In the genomic region with DNA sequence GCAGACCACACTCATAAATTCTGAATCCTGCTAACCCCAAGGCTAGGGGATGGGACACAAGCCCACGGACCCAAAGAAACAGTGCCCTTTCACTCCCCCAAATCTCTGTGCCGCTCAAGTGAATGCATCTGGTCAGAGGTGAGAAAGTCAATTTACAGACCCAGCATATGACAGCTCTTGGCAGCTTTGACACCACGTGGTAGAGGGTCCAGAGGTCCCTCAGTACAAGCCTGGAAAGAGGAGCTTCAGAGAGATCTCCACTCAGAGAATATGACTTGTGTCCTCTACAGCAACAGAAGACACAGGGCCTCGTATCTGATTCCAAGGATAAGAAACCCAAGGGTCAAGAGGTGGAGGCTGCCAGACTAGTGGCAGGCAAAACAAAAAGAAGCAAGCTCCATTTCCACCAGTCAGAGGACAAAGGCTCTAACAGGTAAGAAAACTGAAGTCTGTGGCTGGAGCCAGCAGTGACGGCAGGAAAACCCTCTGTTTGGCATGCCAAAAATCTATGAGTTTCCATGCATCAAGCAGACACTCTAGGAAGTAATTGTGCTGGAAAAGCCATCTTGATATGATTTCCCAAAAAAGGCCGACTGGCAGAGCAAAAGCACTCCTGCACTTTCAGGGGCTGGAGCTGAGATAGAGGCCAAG, we compare ENCODE assay signal across 22 cellular contexts.
A peak's percentile ranks its signal among the peaks of the same experiment; 100 is the strongest.
DNase-seq lines count a peak whose midpoint lies in the region; ATAC-seq and TF ChIP-seq lines count a peak whose summit lies in the region.
"Had no signal": no experiment of that assay in that cellular context is flagged by ENCODE, and none has a peak within 500 bp of the region (broad histone marks: within the 10 kb centered on the region; RNA-seq: fewer than 3 reads in every experiment).

No MANE protein-coding gene starts in this region.

- peaks cover 67% of the 10 kb centered on the region for H3F3A ChIP-seq in DOHH2 (ENCODE audit: control insufficient read depth, insufficient read depth)
- no peaks in the 10 kb centered on the region for H3F3A ChIP-seq in OCI-LY1 (ENCODE audit: insufficient read depth, low read length)
- H3F3A ChIP-seq in PC-9 (ENCODE audit: insufficient read depth, low read depth) = peaks cover 17% of the 10 kb centered on the region

- BruUV-seq in PC-9 (replicated peaks; lab: Mats Ljungman, UMichigan) = no TSS peak

- CTCF ChIA-PET in PC-9 (lab: Charles Lee) = no interaction called here

- peak overlapping the region; percentile 95 for H3K27ac ChIP-seq in DOHH2 (ENCODE audit: low read depth, low read length)
- peak overlapping the region; percentile 45 for H3K27ac ChIP-seq in OCI-LY1 (ENCODE audit: low read depth, low read length, poor library complexity, severe bottlenecking)
- peak overlapping the region; percentile 47 for H3K27ac ChIP-seq in fibroblast of lung (ENCODE audit: insufficient read depth, low read length)
- no peak overlapping the region for H3K27ac ChIP-seq in PC-9
- H3K27ac ChIP-seq: colonic mucosa, tibial artery, WERI-Rb-1 had no signal

- H3K36me3 ChIP-seq in DOHH2 (ENCODE audit: control insufficient read depth, low read length) (no peaks in the 10 kb centered on the region), OCI-LY1 (ENCODE audit: insufficient read depth, low read length) (0 out of 2 replicates have a peak, but pooled peaks cover 4% of the 10 kb centered on the region), fibroblast of lung (ENCODE audit: control insufficient read depth, insufficient read depth, low read length) (no peaks in the 10 kb centered on the region), PC-9 (ENCODE audit: low read depth) (peaks cover 3% of the 10 kb centered on the region; the same call in 1 of the 2 replicates)
- H3K36me3 ChIP-seq: colonic mucosa, tibial artery, WERI-Rb-1 had no signal

- peak overlapping the region; percentile 71 to 87 (median 85) for H3K4me3 Mint-ChIP-seq in naive B cell
- H3K4me3 Mint-ChIP-seq: activated CD8-positive, alpha-beta T cell treated with anti-CD3 and anti-CD28 coated beads for 36 hours; activated T-cell treated with anti-CD3 and anti-CD28 coated beads, Interleukin-2, amount 50 U/mL, for 24 hours had no signal

- ATAC-seq in naive B cell (ENCODE audit: low read depth in 2 of 2) = no peak
- ATAC-seq: activated CD8-positive, alpha-beta T cell treated with anti-CD3 and anti-CD28 coated beads for 36 hours had no signal

- H3K36me3 Mint-ChIP-seq in naive B cell = no peaks in the 10 kb centered on the region

- peak overlapping the region; percentile 85 to 98 (median 94) for H3K27ac Mint-ChIP-seq in naive B cell
- H3K27ac Mint-ChIP-seq: activated CD8-positive, alpha-beta T cell treated with anti-CD3 and anti-CD28 coated beads for 36 hours; activated T-cell treated with anti-CD3 and anti-CD28 coated beads, Interleukin-2, amount 50 U/mL, for 24 hours had no signal

- peaks cover 68 to 98% (median 85%) of the 10 kb centered on the region in 3 donors for H3K4me1 Mint-ChIP-seq in naive B cell

- H2AFZ ChIP-seq in OCI-LY1 (ENCODE audit: low read length) = no peak overlapping the region
- H2AFZ ChIP-seq in fibroblast of lung (ENCODE audit: low read length) = no peak overlapping the region
- no peak overlapping the region for H2AFZ ChIP-seq in PC-9

- peaks cover 0 to 8% (median 0%) of the 10 kb centered on the region in 7 donors for H3K9me3 Mint-ChIP-seq in naive B cell
- H3K9me3 Mint-ChIP-seq: activated CD8-positive, alpha-beta T cell treated with anti-CD3 and anti-CD28 coated beads for 36 hours; activated T-cell treated with anti-CD3 and anti-CD28 coated beads, Interleukin-2, amount 50 U/mL, for 24 hours had no signal

- no peaks in the 10 kb centered on the region for H3K27me3 Mint-ChIP-seq in naive B cell
- H3K27me3 Mint-ChIP-seq: activated T-cell treated with anti-CD3 and anti-CD28 coated beads, Interleukin-2, amount 50 U/mL, for 24 hours had no signal

- H3K4me2 ChIP-seq in DOHH2 (ENCODE audit: low read length) (peak overlapping the region; percentile 74), OCI-LY1 (ENCODE audit: low read length) (no peak overlapping the region), fibroblast of lung (ENCODE audit: extremely low read depth, insufficient read depth, low read length) (no peak overlapping the region), PC-9 (no peak overlapping the region)

- POLR2A ChIA-PET in PC-9 (lab: Charles Lee; ENCODE audit: unreplicated experiment) = no interaction called here

- intact Hi-C loops in PC-9 (cut with micrococcal nuclease; ENCODE audit: unreplicated experiment) = no loop called here

- DNase-seq in fibroblast of lung (ENCODE audit: low read depth in 2 of 2) (no peak), naive B cell (no peak), PC-9 (no peak), NCI-H1048 (lab: John Stamatoyannopoulos, UW) (no peak), RKO (ENCODE audit: low spot score) (no peak)
- DNase-seq: activated CD8-positive, alpha-beta T cell treated with anti-CD3 and anti-CD28 coated beads for 36 hours; activated naive CD4-positive, alpha-beta T cell treated with anti-CD3 and anti-CD28 coated beads, Interleukin-2, amount 50 U/mL, for 16 hours; activated T-cell treated with anti-CD3 and anti-CD28 coated beads, Interleukin-2, amount 50 U/mL, for 24 hours; AML-193; H7; hippocampal formation; midbrain; NCI-H1417; NCI-H2171; NCI-H526; SHP77 treated with DMSO at 0.1 percent for 48 hours; T-helper 1 cell; tibial artery; WERI-Rb-1 had no signal

- H3K79me2 ChIP-seq in DOHH2 (ENCODE audit: control insufficient read depth, low read length) (no peaks in the 10 kb centered on the region), OCI-LY1 (ENCODE audit: insufficient read depth, low read length) (no peaks in the 10 kb centered on the region), fibroblast of lung (ENCODE audit: control insufficient read depth, insufficient read depth, low read length) (peaks cover 2% of the 10 kb centered on the region), PC-9 (ENCODE audit: low read depth) (no peaks in the 10 kb centered on the region)

- TF ChIP-seq CTCF in DOHH2 (IDR thresholded peaks at IDR 0.05; ENCODE audit: low read depth, low read length, poor library complexity, severe bottlenecking) = no peak
- TF ChIP-seq CTCF in OCI-LY1 (IDR thresholded peaks at IDR 0.05; ENCODE audit: low read length) = no peak
- no peak for TF ChIP-seq CTCF in fibroblast of lung (conservative IDR thresholded peaks at IDR 0.05 in 1 of 2, IDR thresholded peaks at IDR 0.05 in 1 of 2; ENCODE audit: low read depth in 1 of 2, low read length in 2 of 2)
- no peak for TF ChIP-seq CTCF in PC-9 (conservative IDR thresholded peaks at IDR 0.05)

- no peaks in the 10 kb centered on the region for H3K9me3 ChIP-seq in DOHH2 (ENCODE audit: control insufficient read depth, insufficient read depth, low read length)
- H3K9me3 ChIP-seq in OCI-LY1 (ENCODE audit: low read length) = no peaks in the 10 kb centered on the region
- no peaks in the 10 kb centered on the region for H3K9me3 ChIP-seq in fibroblast of lung (ENCODE audit: control insufficient read depth, insufficient read depth, low read depth, low read length)
- peaks cover 7% of the 10 kb centered on the region; the same call in 1 of the 2 replicates for H3K9me3 ChIP-seq in PC-9 (ENCODE audit: insufficient read depth, low read depth)
- H3K9me3 ChIP-seq: colonic mucosa, tibial artery had no signal

- H3K27me3 ChIP-seq in DOHH2 (ENCODE audit: control insufficient read depth, low read length) (no peaks in the 10 kb centered on the region), OCI-LY1 (ENCODE audit: insufficient read depth, low read length) (no peaks in the 10 kb centered on the region), fibroblast of lung (ENCODE audit: control insufficient read depth, insufficient read depth, low read length) (no peaks in the 10 kb centered on the region), PC-9 (ENCODE audit: insufficient read depth, low read depth) (no peaks in the 10 kb centered on the region)
- H3K27me3 ChIP-seq: colonic mucosa, tibial artery had no signal

- no peaks in the 10 kb centered on the region for H3K9me2 ChIP-seq in DOHH2 (replicated peaks; ENCODE audit: control insufficient read depth, low read length)
- no peaks in the 10 kb centered on the region for H3K9me2 ChIP-seq in OCI-LY1 (ENCODE audit: low read depth, low read length)
- no peaks in the 10 kb centered on the region for H3K9me2 ChIP-seq in PC-9 (ENCODE audit: insufficient read depth)

- H3K9ac ChIP-seq in OCI-LY1 (ENCODE audit: low read length) = no peak overlapping the region
- H3K9ac ChIP-seq in fibroblast of lung (ENCODE audit: insufficient read depth, low read length) = no peak overlapping the region

- peak overlapping the region; percentile 44 for H3K4me3 ChIP-seq in DOHH2 (ENCODE audit: low read length)
- no peak overlapping the region for H3K4me3 ChIP-seq in OCI-LY1 (ENCODE audit: low read depth, low read length, poor library complexity, severe bottlenecking)
- no peak overlapping the region for H3K4me3 ChIP-seq in fibroblast of lung (replicated peaks in 1 of 4; ENCODE audit: control extremely low read depth in 1 of 4, insufficient read depth in 1 of 4, low read depth in 3 of 4, low read length in 4 of 4)
- H3K4me3 ChIP-seq in PC-9 = no peak overlapping the region
- H3K4me3 ChIP-seq: colonic mucosa, tibial artery had no signal

- H3K4me1 ChIP-seq in DOHH2 (ENCODE audit: control insufficient read depth, low read length) (peaks cover 87% of the 10 kb centered on the region), OCI-LY1 (ENCODE audit: insufficient read depth, low read length, severe bottlenecking) (peaks cover 74% of the 10 kb centered on the region), fibroblast of lung (ENCODE audit: control insufficient read depth, extremely low read depth, insufficient read depth, low read length) (peaks cover 34% of the 10 kb centered on the region), PC-9 (replicated peaks; ENCODE audit: insufficient read depth) (peaks cover 28% of the 10 kb centered on the region)

- H4K20me1 ChIP-seq in DOHH2 (ENCODE audit: control insufficient read depth, insufficient read depth, low read depth, low read length) = no peaks in the 10 kb centered on the region
- no peaks in the 10 kb centered on the region for H4K20me1 ChIP-seq in OCI-LY1 (ENCODE audit: insufficient read depth, low read length)
- H4K20me1 ChIP-seq in fibroblast of lung (ENCODE audit: control insufficient read depth, extremely low read depth, insufficient read depth, low read length) = no peaks in the 10 kb centered on the region
- H4K20me1 ChIP-seq in PC-9 (ENCODE audit: insufficient read depth) = no peaks in the 10 kb centered on the region
